ENCODE assay signal across 10 cellular contexts in the genomic region with DNA sequence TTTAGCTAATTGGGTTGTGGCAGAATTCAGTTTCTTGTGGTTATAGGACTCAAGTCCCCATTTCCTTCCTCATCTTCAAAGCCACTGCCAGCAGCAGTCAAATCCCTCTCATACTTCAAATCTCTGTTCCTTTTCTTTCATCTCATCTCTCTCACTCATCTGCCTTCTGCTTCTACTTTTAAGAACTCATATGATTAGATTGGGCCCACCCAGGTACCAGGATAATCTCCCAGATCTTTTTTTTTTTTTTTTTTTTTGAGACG. TPM values are rescaled to one million over a fixed set of nuclear protein-coding genes. Genes with fewer than 3 reads are reported as not detected.
DNase-seq lines count a peak whose midpoint lies in the region; ATAC-seq, FAIRE-seq and TF ChIP-seq lines count a peak whose summit lies in the region.
"Had no signal": no experiment of that assay in that cellular context is flagged by ENCODE, and none has a peak within 500 bp of the region (broad histone marks: within the 10 kb centered on the region; RNA-seq: fewer than 3 reads in every experiment).

No MANE protein-coding gene starts in this region.

- H3K9me3 ChIP-seq in MM.1S (replicated peaks; ENCODE audit: insufficient read depth, low read length) (no peaks in the 10 kb centered on the region), PC-3 (ENCODE audit: low read length) (no peaks in the 10 kb centered on the region), A673 (ENCODE audit: low read depth, low read length, poor library complexity, severe bottlenecking) (no peaks in the 10 kb centered on the region)
- H3K9me3 ChIP-seq: SJSA1 had no signal

- DNase-seq in MM.1S (peak; percentile 87), germinal center (ENCODE audit: low spot score) (peak; percentile 30), PC-3 (no peak), frontal cortex (ENCODE audit: low spot score in 2 of 2) (no peak), NCI-H748 treated with DMSO at 0.1 percent for 48 hours (lab: John Stamatoyannopoulos, UW) (no peak), A673 (ENCODE audit: low spot score) (no peak)

- peaks cover 31% of the 10 kb centered on the region for H3F3A ChIP-seq in MM.1S (ENCODE audit: insufficient read depth, low read length)
- peaks cover 4% of the 10 kb centered on the region for H3F3A ChIP-seq in PC-3 (ENCODE audit: low read length, unreplicated experiment)

- H4K20me1 ChIP-seq in MM.1S (ENCODE audit: insufficient read depth, low read length) (no peaks in the 10 kb centered on the region), PC-3 (ENCODE audit: low read length) (no peaks in the 10 kb centered on the region)

- H3K27ac ChIP-seq in MM.1S (ENCODE audit: low read length) (peak overlapping the region; percentile 92), PC-3 (ENCODE audit: low read length) (no peak overlapping the region), A673 (ENCODE audit: low read depth, low read length, poor library complexity, severe bottlenecking) (no peak overlapping the region)
- H3K27ac ChIP-seq: SJSA1 had no signal

- CTCF ChIA-PET in PC-3 (lab: Charles Lee), result no interaction called here
- CTCF ChIA-PET in A673 (lab: Charles Lee), result no interaction called here

- H3K4me3 ChIP-seq in MM.1S (ENCODE audit: low read length) (no peak overlapping the region), PC-3 (ENCODE audit: low read length) (no peak overlapping the region), A673 (ENCODE audit: low read depth, low read length, poor library complexity, severe bottlenecking) (no peak overlapping the region)
- H3K4me3 ChIP-seq: SJSA1 had no signal

- intact Hi-C loops in PC-3 (cut with micrococcal nuclease), result no loop called here
- intact Hi-C loops in A673 (cut with micrococcal nuclease; ENCODE audit: unreplicated experiment), result no loop called here

- FAIRE-seq in frontal cortex (lab: Jason Lieb, UNC), result no peak
- FAIRE-seq: H54 had no signal

- ATAC-seq in GM18519 (IDR thresholded peaks at IDR 0.05; ENCODE audit: low FRiP score, unreplicated experiment), result peak; percentile 47
- ATAC-seq in GM21786 (IDR thresholded peaks at IDR 0.05; ENCODE audit: unreplicated experiment), result peak; percentile 58
- ATAC-seq in PC-3, result no peak

- peaks cover 18% of the 10 kb centered on the region for H3K79me2 ChIP-seq in MM.1S (ENCODE audit: low read length)
- no peaks in the 10 kb centered on the region for H3K79me2 ChIP-seq in PC-3 (ENCODE audit: low read length)

- H3K27me3 ChIP-seq in MM.1S (replicated peaks; ENCODE audit: insufficient read depth, low read length) (no peaks in the 10 kb centered on the region), PC-3 (ENCODE audit: low read length) (no peaks in the 10 kb centered on the region), A673 (replicated peaks; ENCODE audit: insufficient read depth, low read depth, low read length, poor library complexity) (no peaks in the 10 kb centered on the region)
- H3K27me3 ChIP-seq: SJSA1 had no signal

- H3K9ac ChIP-seq in MM.1S (ENCODE audit: low read length) (peak overlapping the region; percentile 78; the same call in 1 of the 2 replicates), PC-3 (ENCODE audit: low read length) (no peak overlapping the region)

- TF ChIP-seq CTCF in MM.1S (IDR thresholded peaks at IDR 0.05; ENCODE audit: low read length) (no peak), PC-3 (conservative IDR thresholded peaks at IDR 0.05; ENCODE audit: low read depth, low read length) (no peak), A673 (conservative IDR thresholded peaks at IDR 0.05; ENCODE audit: low read depth, low read length) (no peak)

- peak overlapping the region; percentile 98 for H3K4me2 ChIP-seq in MM.1S (ENCODE audit: low read depth, low read length)
- H3K4me2 ChIP-seq in PC-3 (ENCODE audit: low read length), result no peak overlapping the region

- no peaks in the 10 kb centered on the region for H3K36me3 ChIP-seq in MM.1S (replicated peaks; ENCODE audit: insufficient read depth, low read length)
- no peaks in the 10 kb centered on the region for H3K36me3 ChIP-seq in PC-3 (ENCODE audit: low read depth, low read length)
- no peaks in the 10 kb centered on the region for H3K36me3 ChIP-seq in A673 (ENCODE audit: insufficient read depth, low read length, poor library complexity, severe bottlenecking)
- H3K36me3 ChIP-seq: SJSA1 had no signal

- POLR2A ChIA-PET in PC-3 (lab: Charles Lee; ENCODE audit: unreplicated experiment) (no interaction called here), A673 (lab: Charles Lee; ENCODE audit: low non-redundant PET) (no interaction called here)

- H3K4me1 ChIP-seq in MM.1S (ENCODE audit: low read length) (peaks cover 37% of the 10 kb centered on the region), PC-3 (ENCODE audit: insufficient read depth, low read length) (peaks cover 16% of the 10 kb centered on the region), A673 (ENCODE audit: insufficient read depth, low read length, poor library complexity, severe bottlenecking) (no peaks in the 10 kb centered on the region)

- BruUV-seq in PC-3 (replicated peaks; lab: Mats Ljungman, UMichigan) (no TSS peak), A673 (replicated peaks; lab: Mats Ljungman, UMichigan) (no TSS peak)

- H3K9me2 ChIP-seq in MM.1S (replicated peaks; ENCODE audit: insufficient read depth, low read length), result no peaks in the 10 kb centered on the region
- H3K9me2 ChIP-seq in PC-3 (replicated peaks; ENCODE audit: low read length), result no peaks in the 10 kb centered on the region

- H2AFZ ChIP-seq in MM.1S (ENCODE audit: low read length), result no peak overlapping the region
- H2AFZ ChIP-seq in PC-3 (ENCODE audit: low read length), result no peak overlapping the region

RNA-seq across cellular contexts. Expression of a gene that starts 8.0 kb away (rescaled TPM):
- total RNA-seq in PC-3 (2014; rRNA removed) (61.9 and 85.2 TPM in 2 replicates), frontal cortex (97.4 TPM), A673 (2021) (42.8 and 50.5 TPM in 2 replicates)

RNA-seq across cellular contexts. Expression of a gene that starts 46.6 kb away (rescaled TPM):
- total RNA-seq in PC-3 (2014; rRNA removed) (26.7 and 33.6 TPM in 2 replicates), frontal cortex (118 TPM), A673 (2021) (73.5 and 78.0 TPM in 2 replicates)

Comparison
In these comparisons a context has a peak if more than half of its experiments do, and no peak if none do; other contexts are left out.
1. DNase-seq: peak in MM.1S (single experiment) and germinal center (single experiment); none in PC-3 (single experiment), frontal cortex (0 of 2), NCI-H748 treated with DMSO at 0.1 percent for 48 hours (single experiment) and A673 (single experiment).